In the genomic region with DNA sequence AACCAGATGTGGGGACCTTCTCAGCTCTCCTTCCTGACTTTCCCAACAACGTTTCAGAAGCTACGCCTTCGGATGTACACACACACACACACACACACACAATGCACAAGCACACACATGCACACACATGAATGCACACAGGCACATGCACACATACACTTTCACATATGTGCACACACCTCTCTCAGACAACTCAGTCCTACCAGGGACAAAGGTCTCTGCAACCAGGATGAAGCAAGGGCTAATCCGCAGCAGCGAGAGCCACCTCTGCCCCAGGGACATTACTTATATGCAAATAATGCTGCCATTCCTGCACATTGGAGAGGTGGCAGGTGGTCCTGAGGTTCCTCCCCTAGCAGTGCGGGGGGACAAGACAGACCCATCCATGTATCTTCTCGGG, we compare ENCODE assay signal across 23 cellular contexts. TPM values are rescaled to one million over a fixed set of nuclear protein-coding genes. Genes with fewer than 3 reads are reported as not detected.
"Had no signal": no experiment of that assay in that cellular context is flagged by ENCODE, and none has a peak within 500 bp of the region (broad histone marks: within the 10 kb centered on the region; RNA-seq: fewer than 3 reads in every experiment).

No MANE protein-coding gene starts in this region.

- H3K9me3 ChIP-seq: upper lobe of left lung, uterus had no signal

- H3K27ac ChIP-seq: heart right ventricle, sigmoid colon, skin epidermis, upper lobe of left lung, uterus had no signal

- H3K4me1 ChIP-seq: uterus had no signal

- FAIRE-seq: endometrium, frontal cortex, islet of Langerhans had no signal

- H3K4me3 Mint-ChIP-seq: naive thymus-derived CD8-positive, alpha-beta T cell had no signal

- H3K27ac Mint-ChIP-seq: naive thymus-derived CD8-positive, alpha-beta T cell had no signal

- ATAC-seq: esophagus mucosa; heart right ventricle; left ventricle myocardium superior; naive thymus-derived CD8-positive, alpha-beta T cell had no signal

- H3K4me3 ChIP-seq: heart right ventricle, sigmoid colon, skin epidermis, upper lobe of left lung, uterus had no signal

- DNase-seq: effector memory CD4-positive, alpha-beta T cell; heart right ventricle; hypothalamus; naive thymus-derived CD8-positive, alpha-beta T cell; sigmoid colon; stimulated activated CD4-positive, alpha-beta T cell treated with anti-CD3 and anti-CD28 coated beads, Interleukin-12 subunit alpha, Interleukin-12 subunit beta, amount 100 ng/mL, for 4 hours; stimulated activated naive CD4-positive, alpha-beta T cell treated with Interleukin-2 at 50 U/mL for 16 hours; upper lobe of left lung; uterus had no signal

- H3K36me3 ChIP-seq: heart right ventricle, sigmoid colon, upper lobe of left lung, uterus had no signal

- H3K27me3 ChIP-seq: heart right ventricle, sigmoid colon, upper lobe of left lung, uterus had no signal

RNA-seq across cellular contexts. Expression of a gene that starts 27.4 kb away (rescaled TPM):
- total RNA-seq: chondrocyte; esophagus mucosa; fibroblast of lung; frontal cortex; glomerular endothelial cell; left ventricle myocardium superior; mesenteric fat pad; mononuclear cell; naive thymus-derived CD8-positive, alpha-beta T cell; osteocyte; pulmonary artery endothelial cell; upper lobe of left lung; uterus had no signal
- polyA plus RNA-seq: fibroblast of lung; naive thymus-derived CD8-positive, alpha-beta T cell; neural cell; sigmoid colon had no signal
